ENCODE assay signal across 20 cellular contexts in the genomic region with DNA sequence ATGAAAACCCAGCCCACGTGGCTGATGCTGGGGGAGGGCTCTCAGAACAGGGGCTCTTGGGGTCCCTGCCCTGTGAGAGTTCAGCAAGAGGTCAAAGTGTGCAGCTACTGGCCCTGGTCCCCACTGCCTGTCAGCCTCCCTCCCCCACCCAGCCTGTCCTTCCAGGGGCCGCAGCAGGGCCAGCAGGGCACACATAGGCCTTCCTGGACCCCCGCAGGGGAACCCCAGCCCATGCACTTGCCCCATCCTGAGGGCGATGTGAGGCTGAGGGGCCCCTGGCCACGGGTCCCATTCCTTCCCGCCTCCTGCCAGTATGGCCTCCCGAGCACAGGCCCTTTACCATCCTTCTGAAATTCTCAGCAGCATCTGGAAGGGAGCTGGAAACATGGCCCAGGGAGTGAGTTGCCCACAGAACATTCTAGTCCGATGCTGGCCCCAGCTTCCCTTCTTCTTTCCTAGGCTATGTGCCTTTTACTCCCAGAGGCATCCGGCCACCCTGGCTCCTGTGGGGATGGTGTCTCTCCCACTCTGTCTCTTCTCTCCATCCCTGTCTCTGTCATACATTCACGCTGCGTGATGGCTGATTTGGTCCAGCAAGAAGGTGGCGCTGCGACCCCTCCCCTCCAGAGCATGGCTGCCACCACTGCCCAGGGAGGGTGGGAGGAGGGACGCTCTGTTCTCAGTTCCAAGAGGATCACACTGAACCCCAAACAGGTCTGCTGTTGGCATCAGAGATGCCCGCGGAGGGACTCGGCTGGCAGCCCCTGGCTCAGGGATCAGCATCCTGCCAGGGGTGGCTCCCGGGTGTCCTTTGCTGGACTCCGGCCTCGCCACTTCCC. TPM values are rescaled to one million over a fixed set of nuclear protein-coding genes. Genes with fewer than 3 reads are reported as not detected.
DNase-seq lines count a peak whose midpoint lies in the region; ATAC-seq and TF ChIP-seq lines count a peak whose summit lies in the region.
"Had no signal": no experiment of that assay in that cellular context is flagged by ENCODE, and none has a peak within 500 bp of the region (broad histone marks: within the 10 kb centered on the region; RNA-seq: fewer than 3 reads in every experiment).

No MANE protein-coding gene starts in this region.

- intact Hi-C loops in activated CD4-positive, alpha-beta T cell treated with anti-CD3 and anti-CD28 coated beads for 36 hours (cut with DNase I, micrococcal nuclease), result no loop called here
- intact Hi-C loops in right cardiac atrium (cut with DNase I), result no loop called here
- intact Hi-C loops in left ventricle myocardium inferior (cut with micrococcal nuclease), result no loop called here

- no peaks in the 10 kb centered on the region for H3K36me3 ChIP-seq in left ventricle myocardium inferior
- H3K36me3 ChIP-seq: Peyer's patch had no signal

- CTCF ChIA-PET in activated CD4-positive, alpha-beta T cell treated with anti-CD3 and anti-CD28 coated beads for 36 hours (lab: Charles Lee), result interaction anchor here (0.6 kb wide), 1 partner anchor 17 kb away, joined by 3 read pairs; no protein-coding TSS in a partner anchor

- H3K27ac Mint-ChIP-seq in activated CD4-positive, alpha-beta T cell treated with anti-CD3 and anti-CD28 coated beads for 36 hours, result no peak overlapping the region

- POLR2A ChIA-PET in activated CD4-positive, alpha-beta T cell treated with anti-CD3 and anti-CD28 coated beads for 36 hours (lab: Charles Lee), result no interaction called here

- peaks cover 5% of the 10 kb centered on the region for H3K4me1 Mint-ChIP-seq in activated CD4-positive, alpha-beta T cell treated with anti-CD3 and anti-CD28 coated beads for 36 hours

- 73% methylated on average over 20 of the region's 20 CpGs for WGBS in right cardiac atrium

- H3K27me3 Mint-ChIP-seq in activated CD4-positive, alpha-beta T cell treated with anti-CD3 and anti-CD28 coated beads for 36 hours, result no peaks in the 10 kb centered on the region

- TF ChIP-seq CTCF in left ventricle myocardium inferior (IDR thresholded peaks at IDR 0.05; ENCODE audit: borderline replicate concordance), result no peak
- no peak for TF ChIP-seq CTCF in omental fat pad (IDR thresholded peaks at IDR 0.05)

- ATAC-seq in activated CD4-positive, alpha-beta T cell treated with anti-CD3 and anti-CD28 coated beads for 36 hours, result no peak
- ATAC-seq in right cardiac atrium (no peak), omental fat pad (ENCODE audit: low FRiP score) (no peak), HG02840 (IDR thresholded peaks at IDR 0.05; ENCODE audit: low FRiP score, unreplicated experiment) (no peak), HG02870 (IDR thresholded peaks at IDR 0.05; ENCODE audit: unreplicated experiment) (no peak)

- no peaks in the 10 kb centered on the region for H3K27me3 ChIP-seq in right cardiac atrium (ENCODE audit: control insufficient read depth, insufficient read depth)
- H3K27me3 ChIP-seq in left ventricle myocardium inferior (ENCODE audit: low read depth), result peaks cover 13% of the 10 kb centered on the region
- H3K27me3 ChIP-seq: Peyer's patch had no signal

- no peaks in the 10 kb centered on the region for H3K9me3 ChIP-seq in right cardiac atrium (ENCODE audit: control insufficient read depth, low read length)
- H3K9me3 ChIP-seq in left ventricle myocardium inferior (replicated peaks), result no peaks in the 10 kb centered on the region
- H3K9me3 ChIP-seq: Peyer's patch had no signal

- H3K9me3 Mint-ChIP-seq in activated CD4-positive, alpha-beta T cell treated with anti-CD3 and anti-CD28 coated beads for 36 hours (ENCODE audit: low read depth), result no peaks in the 10 kb centered on the region
- H3K9me3 Mint-ChIP-seq: CD8-positive, alpha-beta memory T cell had no signal

- H3K4me3 Mint-ChIP-seq in activated CD4-positive, alpha-beta T cell treated with anti-CD3 and anti-CD28 coated beads for 36 hours, result no peak overlapping the region
- H3K4me3 Mint-ChIP-seq: CD8-positive, alpha-beta memory T cell had no signal

- H3K4me3 ChIP-seq in right cardiac atrium (ENCODE audit: low read length) (no peak overlapping the region), left ventricle myocardium inferior (no peak overlapping the region)
- H3K4me3 ChIP-seq: Peyer's patch had no signal

- H3K36me3 Mint-ChIP-seq in activated CD4-positive, alpha-beta T cell treated with anti-CD3 and anti-CD28 coated beads for 36 hours (ENCODE audit: low read depth), result no peaks in the 10 kb centered on the region
- H3K36me3 Mint-ChIP-seq: CD8-positive, alpha-beta memory T cell had no signal

- peak; percentile 1 for DNase-seq in activated CD4-positive, alpha-beta T cell treated with anti-CD3 and anti-CD28 coated beads for 36 hours
- no peak for DNase-seq in activated CD4-positive, alpha-beta T cell treated with anti-CD3 and anti-CD28 coated beads, Interleukin-2, amount 50 U/mL, for 4 hours
- peak in 2 of 3 donors; percentile 15 to 28 for DNase-seq in right cardiac atrium
- no peak for DNase-seq in left ventricle myocardium inferior
- DNase-seq in omental fat pad (ENCODE audit: low spot score), result peak; percentile 9
- DNase-seq in SHP77 treated with DMSO at 0.1 percent for 48 hours (lab: John Stamatoyannopoulos, UW), result no peak
- DNase-seq: Calu3; CD8-positive, alpha-beta memory T cell; DMS153; H7; Kasumi-1; NCI-H1694; NCI-H2081 treated with DMSO at 0.1 percent for 48 hours; NCI-H2171 treated with DMSO at 0.1 percent for 48 hours; NCI-H526 had no signal

- H3K27ac ChIP-seq in right cardiac atrium (ENCODE audit: low read length) (no peak overlapping the region), left ventricle myocardium inferior (replicated peaks) (no peak overlapping the region)
- H3K27ac ChIP-seq: 22Rv1, C4-2B, Peyer's patch had no signal

- no peaks in the 10 kb centered on the region for H3K4me1 ChIP-seq in right cardiac atrium (ENCODE audit: control insufficient read depth, insufficient read depth, low read length)
- H3K4me1 ChIP-seq in left ventricle myocardium inferior, result peaks cover 8% of the 10 kb centered on the region
- H3K4me1 ChIP-seq: Peyer's patch had no signal

RNA-seq across cellular contexts. Expression of gene MRPL36, which starts 19.6 kb away (rescaled TPM):
- 10 to 100 TPM; 51.4 to 64.9 TPM for total RNA-seq in activated CD4-positive, alpha-beta T cell treated with anti-CD3 and anti-CD28 coated beads for 36 hours
- total RNA-seq in right cardiac atrium, result 10 to 100 TPM; 40.8 to 51.3 (median 48.1) TPM
- 104 TPM for polyA plus RNA-seq in right cardiac atrium
- 57.4 TPM for total RNA-seq in left ventricle myocardium inferior
- total RNA-seq in omental fat pad, result 10 to 100 TPM; 16.1 to 57.5 (median 49.5) TPM

RNA-seq across cellular contexts. Expression of gene NDUFS6, which starts 21.2 kb away (rescaled TPM):
- 10 to 100 TPM; 18.8 to 37.1 TPM for total RNA-seq in activated CD4-positive, alpha-beta T cell treated with anti-CD3 and anti-CD28 coated beads for 36 hours
- total RNA-seq in right cardiac atrium (10 to 100 TPM; 64.1 to 90.1 (median 76.8) TPM), left ventricle myocardium inferior (122 TPM), omental fat pad (10 to 100 TPM; 34.3 to 81.2 (median 44.2) TPM)
- polyA plus RNA-seq in right cardiac atrium, result 216 TPM

Comparison
In these comparisons a context has a peak if more than half of its experiments do, and no peak if none do; other contexts are left out.
1. DNase-seq: peak in activated CD4-positive, alpha-beta T cell treated with anti-CD3 and anti-CD28 coated beads for 36 hours (single experiment), right cardiac atrium (2 of 3) and omental fat pad (single experiment); none in activated CD4-positive, alpha-beta T cell treated with anti-CD3 and anti-CD28 coated beads, Interleukin-2, amount 50 U/mL, for 4 hours (0 of 2), left ventricle myocardium inferior (single experiment) and SHP77 treated with DMSO at 0.1 percent for 48 hours (single experiment).